ENCODE assay signal across 1 cellular context in the genomic region with DNA sequence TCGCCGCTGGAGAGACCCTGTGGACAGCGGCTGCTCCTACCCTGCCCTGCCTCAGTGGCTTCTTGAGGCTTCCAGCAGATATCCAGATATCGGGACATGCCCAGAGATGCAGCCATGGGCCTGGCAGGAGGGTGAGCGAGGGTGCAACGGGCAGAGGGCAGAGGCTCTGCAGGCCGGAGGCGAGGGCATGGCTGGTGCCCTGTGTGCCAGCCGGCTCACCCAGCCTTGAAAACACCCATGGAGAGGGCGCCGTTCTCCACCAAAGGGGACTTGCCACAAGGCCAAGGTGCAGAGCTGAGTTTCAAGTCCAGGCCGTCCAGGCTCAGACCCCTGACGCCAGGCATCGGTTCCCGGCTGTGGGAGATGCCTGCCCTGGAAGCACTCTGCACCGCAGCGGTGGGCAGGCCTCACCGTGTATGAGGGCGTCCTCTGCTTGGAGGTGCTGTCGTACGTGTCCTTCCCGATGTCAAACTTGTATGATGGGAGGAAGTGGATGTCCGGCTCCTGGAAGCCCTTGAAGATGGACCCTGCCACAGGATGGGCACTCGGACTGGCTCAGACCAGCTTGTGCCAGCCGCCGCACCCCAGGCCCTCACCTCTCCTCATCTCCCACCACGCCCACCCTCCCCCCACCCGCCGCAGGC.
TF ChIP-seq lines count a peak whose summit lies in the region.

No MANE protein-coding gene starts in this region.

TF ChIP-seq in K562, 482 proteins besides CTCF, POLR2A, EP300 and RAD21:
- TF ChIP-seq CCNT2 (IDR thresholded peaks at IDR 0.05; ENCODE audit: borderline replicate concordance, extremely low read depth, insufficient read length, low read depth, low read length) (no peak), USF2 (CRISPR knock-in tag; IDR thresholded peaks at IDR 0.05) (no peak), CHCHD3 (CRISPR knock-in tag; IDR thresholded peaks at IDR 0.05) (no peak), POLR2G (IDR thresholded peaks at IDR 0.05; ENCODE audit: low read depth, low read length) (0 out of 2 replicates have a peak, but pooled peaks have one; percentile 3), RBM34 (IDR thresholded peaks at IDR 0.05; ENCODE audit: borderline replicate concordance, insufficient read depth, low read length) (no peak), E2F1 (CRISPR knock-in tag; IDR thresholded peaks at IDR 0.05) (no peak), ZNF830 (CRISPR knock-in tag; IDR thresholded peaks at IDR 0.05) (no peak), ZNF184 (CRISPR knock-in tag; IDR thresholded peaks at IDR 0.05) (no peak), SMARCC2 (IDR thresholded peaks at IDR 0.05; ENCODE audit: low read depth) (no peak), MEF2A (IDR thresholded peaks at IDR 0.05; ENCODE audit: control insufficient read depth, low read depth, low read length) (no peak), ZNF785 (CRISPR knock-in tag; IDR thresholded peaks at IDR 0.05) (no peak), ZNF274 (IDR thresholded peaks at IDR 0.05; ENCODE audit: borderline replicate concordance, low read depth, low read length) (no peak), SRSF1 (IDR thresholded peaks at IDR 0.05; ENCODE audit: low read depth, low read length) (no peak), MIER1 (IDR thresholded peaks at IDR 0.05; ENCODE audit: low read depth) (no peak), NFIX (CRISPR knock-in tag; IDR thresholded peaks at IDR 0.05; ENCODE audit: low read depth) (no peak)
- TF ChIP-seq, protein P1, sequence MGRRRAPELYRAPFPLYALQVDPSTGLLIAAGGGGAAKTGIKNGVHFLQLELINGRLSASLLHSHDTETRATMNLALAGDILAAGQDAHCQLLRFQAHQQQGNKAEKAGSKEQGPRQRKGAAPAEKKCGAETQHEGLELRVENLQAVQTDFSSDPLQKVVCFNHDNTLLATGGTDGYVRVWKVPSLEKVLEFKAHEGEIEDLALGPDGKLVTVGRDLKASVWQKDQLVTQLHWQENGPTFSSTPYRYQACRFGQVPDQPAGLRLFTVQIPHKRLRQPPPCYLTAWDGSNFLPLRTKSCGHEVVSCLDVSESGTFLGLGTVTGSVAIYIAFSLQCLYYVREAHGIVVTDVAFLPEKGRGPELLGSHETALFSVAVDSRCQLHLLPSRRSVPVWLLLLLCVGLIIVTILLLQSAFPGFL (CRISPR knock-in tag; IDR thresholded peaks at IDR 0.05) = no peak
- TF ChIP-seq, protein P2, sequence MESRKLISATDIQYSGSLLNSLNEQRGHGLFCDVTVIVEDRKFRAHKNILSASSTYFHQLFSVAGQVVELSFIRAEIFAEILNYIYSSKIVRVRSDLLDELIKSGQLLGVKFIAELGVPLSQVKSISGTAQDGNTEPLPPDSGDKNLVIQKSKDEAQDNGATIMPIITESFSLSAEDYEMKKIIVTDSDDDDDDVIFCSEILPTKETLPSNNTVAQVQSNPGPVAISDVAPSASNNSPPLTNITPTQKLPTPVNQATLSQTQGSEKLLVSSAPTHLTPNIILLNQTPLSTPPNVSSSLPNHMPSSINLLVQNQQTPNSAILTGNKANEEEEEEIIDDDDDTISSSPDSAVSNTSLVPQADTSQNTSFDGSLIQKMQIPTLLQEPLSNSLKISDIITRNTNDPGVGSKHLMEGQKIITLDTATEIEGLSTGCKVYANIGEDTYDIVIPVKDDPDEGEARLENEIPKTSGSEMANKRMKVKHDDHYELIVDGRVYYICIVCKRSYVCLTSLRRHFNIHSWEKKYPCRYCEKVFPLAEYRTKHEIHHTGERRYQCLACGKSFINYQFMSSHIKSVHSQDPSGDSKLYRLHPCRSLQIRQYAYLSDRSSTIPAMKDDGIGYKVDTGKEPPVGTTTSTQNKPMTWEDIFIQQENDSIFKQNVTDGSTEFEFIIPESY (CRISPR knock-in tag; IDR thresholded peaks at IDR 0.05) = peak; percentile 3; the same call in 1 of the 2 replicates
